Comparison of ENCODE assay signal across 12 cellular contexts in the genomic region with DNA sequence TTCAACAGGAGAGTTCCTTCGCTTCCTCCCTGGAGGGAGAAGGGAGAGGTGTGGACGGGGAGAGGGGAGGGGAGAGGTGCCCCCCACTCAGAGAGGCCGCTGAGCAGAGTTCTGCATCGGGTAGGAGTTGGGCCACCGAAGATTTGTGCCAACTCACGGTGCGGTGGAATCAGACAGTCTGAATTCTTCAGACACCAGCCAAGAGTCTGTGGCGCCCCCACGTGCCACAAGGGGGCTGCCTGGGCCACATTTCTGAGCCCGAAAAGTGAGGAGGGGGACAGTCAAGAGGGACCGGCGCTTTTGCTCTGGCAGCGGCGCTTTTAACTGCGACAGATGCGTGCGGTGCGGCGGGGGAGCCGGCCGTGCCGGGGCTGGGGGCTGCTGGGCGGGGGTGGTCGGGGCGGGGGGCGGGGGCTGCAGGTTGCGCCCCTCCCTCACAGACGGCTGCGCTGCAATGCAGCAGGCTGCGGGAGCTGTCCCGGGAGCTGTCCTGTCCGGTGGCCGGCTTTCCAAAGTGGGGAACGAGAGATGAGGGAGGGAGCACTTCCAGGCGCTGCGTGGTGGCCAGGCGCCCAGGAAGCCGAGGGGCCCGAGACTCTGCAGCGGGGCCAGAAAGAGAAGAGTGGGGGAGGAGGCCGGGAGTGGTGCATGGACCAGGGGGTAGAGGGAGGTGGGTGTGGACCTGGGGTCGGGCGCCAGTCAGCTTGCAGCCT. TPM values are rescaled to one million over a fixed set of nuclear protein-coding genes. Genes with fewer than 3 reads are reported as not detected.
A peak's percentile ranks its signal among the peaks of the same experiment; 100 is the strongest.
DNase-seq lines count a peak whose midpoint lies in the region; ATAC-seq, FAIRE-seq and TF ChIP-seq lines count a peak whose summit lies in the region.
"Had no signal": no experiment of that assay in that cellular context is flagged by ENCODE, and none has a peak within 500 bp of the region (broad histone marks: within the 10 kb centered on the region; RNA-seq: fewer than 3 reads in every experiment).

No MANE protein-coding gene starts in this region.

- H3K56ac ChIP-seq in mesendoderm (ENCODE audit: low read length) = peak overlapping the region; percentile 74

- no peak overlapping the region for H4K5ac ChIP-seq in mesendoderm (ENCODE audit: low read length)

- H3K4me2 ChIP-seq in mesendoderm (ENCODE audit: low read length) = peak overlapping the region; percentile 74

- no peak overlapping the region for H3K23ac ChIP-seq in mesendoderm (ENCODE audit: low read length)

- TF ChIP-seq CTCF in D721Med (IDR thresholded peaks at IDR 0.05; ENCODE audit: insufficient read depth, missing control alignments) (peak; percentile 8), colonic mucosa (IDR thresholded peaks at IDR 0.05) (no peak)

- peak overlapping the region; percentile 39 for H3K18ac ChIP-seq in mesendoderm (ENCODE audit: low read length)

- peak overlapping the region; percentile 36 for H3K9ac ChIP-seq in HUES6 (ENCODE audit: low read length)
- H3K9ac ChIP-seq in colonic mucosa (ENCODE audit: low read depth in 2 of 2, low read length in 2 of 2) = no peak overlapping the region
- H3K9ac ChIP-seq in mesendoderm (ENCODE audit: low read length) = peak overlapping the region; percentile 59

- H3K27me3 ChIP-seq in HUES6 (ENCODE audit: control insufficient read depth, insufficient read depth, low read length) (peaks cover 60% of the 10 kb centered on the region), colonic mucosa (peaks cover 6% of the 10 kb centered on the region), mesendoderm (ENCODE audit: insufficient read depth, low read length, poor library complexity) (no peaks in the 10 kb centered on the region)

- no peak overlapping the region for H2BK15ac ChIP-seq in mesendoderm (replicated peaks; ENCODE audit: low read depth)

- intact Hi-C loops in colonic mucosa (cut with DNase I) = loop anchor here (5.0 kb wide), 1 partner anchor 52 kb away; no protein-coding TSS in a partner anchor

- peak overlapping the region; percentile 26 for H3K4ac ChIP-seq in mesendoderm (ENCODE audit: low read depth, low read length)

- 0 out of 2 replicates have a peak, but pooled peaks cover 2% of the 10 kb centered on the region for H3K9me3 ChIP-seq in HUES6 (ENCODE audit: control insufficient read depth, insufficient read depth, low read depth, low read length)
- H3K9me3 ChIP-seq in colonic mucosa = no peaks in the 10 kb centered on the region
- H3K9me3 ChIP-seq: HAP-1 had no signal

- H3K4me3 ChIP-seq in HUES6 (ENCODE audit: low read depth, low read length) = peak overlapping the region; percentile 59
- no peak overlapping the region for H3K4me3 ChIP-seq in colonic mucosa
- H3K4me3 ChIP-seq in mesendoderm (ENCODE audit: low read length) = peak overlapping the region; percentile 15
- H3K4me3 ChIP-seq: HAP-1 had no signal

- no peak for ATAC-seq in GM21723 (IDR thresholded peaks at IDR 0.05; ENCODE audit: unreplicated experiment)

- peak overlapping the region; percentile 0 for H2BK120ac ChIP-seq in mesendoderm (ENCODE audit: low read depth, low read length)

- no peak overlapping the region for H2BK5ac ChIP-seq in mesendoderm (ENCODE audit: low read length)

- H3K36me3 ChIP-seq in HUES6 (ENCODE audit: control insufficient read depth, insufficient read depth, low read length) (peaks cover 13% of the 10 kb centered on the region; the same call in 1 of the 2 replicates), colonic mucosa (no peaks in the 10 kb centered on the region), mesendoderm (ENCODE audit: control insufficient read depth, insufficient read depth, low read length) (no peaks in the 10 kb centered on the region)
- H3K36me3 ChIP-seq: HAP-1 had no signal

- WGBS in mesendoderm (ENCODE audit: extremely low coverage, insufficient coverage, low lambda C conversion rate) = no CpG with 5 or more reads among the region's 43 CpGs

- H4K8ac ChIP-seq in mesendoderm (ENCODE audit: low read depth, low read length) = no peak overlapping the region

- H2AK5ac ChIP-seq in mesendoderm (ENCODE audit: low read length) = no peak overlapping the region

- H3K4me1 ChIP-seq in HUES6 (ENCODE audit: control insufficient read depth, insufficient read depth, low read length) (peaks cover 30% of the 10 kb centered on the region), colonic mucosa (peaks cover 4% of the 10 kb centered on the region), mesendoderm (ENCODE audit: control insufficient read depth, low read depth, low read length) (peaks cover 6% of the 10 kb centered on the region)

- no peaks in the 10 kb centered on the region for H3K79me1 ChIP-seq in mesendoderm (ENCODE audit: low read length)

- DNase-seq in D721Med (ENCODE audit: insufficient read length, low spot score) (no peak), colonic mucosa (peak; percentile 13), mesendoderm (peak; percentile 82), NCI-H146 (lab: John Stamatoyannopoulos, UW) (no peak)
- no peak for DNase-seq in activated naive CD4-positive, alpha-beta T cell treated with anti-CD3 and anti-CD28 coated beads, Interleukin-2, amount 50 U/mL, for 16 hours
- DNase-seq in stimulated activated CD4-positive, alpha-beta T cell treated with anti-CD3 and anti-CD28 coated beads, Interleukin-15, amount 100 ng/mL, for 24 hours = no peak
- DNase-seq: activated CD4-positive, alpha-beta T cell treated with anti-CD3 and anti-CD28 coated beads, Interleukin-2, amount 50 U/mL, for 4 hours; central memory CD4-positive, alpha-beta T cell had no signal

- no peak for FAIRE-seq in D721Med (lab: Jason Lieb, UNC)

- H3K79me2 ChIP-seq in mesendoderm (ENCODE audit: control insufficient read depth, insufficient read depth, low read length) = no peaks in the 10 kb centered on the region

- H3K27ac ChIP-seq in HUES6 (ENCODE audit: low read depth, low read length) = no peak overlapping the region
- H3K27ac ChIP-seq in colonic mucosa = no peak overlapping the region
- H3K27ac ChIP-seq in mesendoderm (ENCODE audit: low read depth, low read length) = no peak overlapping the region

RNA-seq across cellular contexts. Expression of a gene that starts 0.9 kb away (rescaled TPM):
- not detected for total RNA-seq in colonic mucosa
- 0.03 TPM for polyA plus RNA-seq in mesendoderm (2013, experiment 1 of 2)
- 0.03 TPM for polyA plus RNA-seq in mesendoderm (2013, experiment 2 of 2)
- total RNA-seq: RPMI7951 had no signal

Comparison
In these comparisons a context has a peak if more than half of its experiments do, and no peak if none do; other contexts are left out.
1. DNase-seq: peak in colonic mucosa (single experiment) and mesendoderm (single experiment); none in D721Med (single experiment), activated naive CD4-positive, alpha-beta T cell treated with anti-CD3 and anti-CD28 coated beads, Interleukin-2, amount 50 U/mL, for 16 hours (single experiment), stimulated activated CD4-positive, alpha-beta T cell treated with anti-CD3 and anti-CD28 coated beads, Interleukin-15, amount 100 ng/mL, for 24 hours (single experiment) and NCI-H146 (single experiment).
2. H3K9ac ChIP-seq: peak in HUES6 (single experiment) and mesendoderm (single experiment); none in colonic mucosa (0 of 2).